ENCODE assay signal across 31 cellular contexts in the genomic region with DNA sequence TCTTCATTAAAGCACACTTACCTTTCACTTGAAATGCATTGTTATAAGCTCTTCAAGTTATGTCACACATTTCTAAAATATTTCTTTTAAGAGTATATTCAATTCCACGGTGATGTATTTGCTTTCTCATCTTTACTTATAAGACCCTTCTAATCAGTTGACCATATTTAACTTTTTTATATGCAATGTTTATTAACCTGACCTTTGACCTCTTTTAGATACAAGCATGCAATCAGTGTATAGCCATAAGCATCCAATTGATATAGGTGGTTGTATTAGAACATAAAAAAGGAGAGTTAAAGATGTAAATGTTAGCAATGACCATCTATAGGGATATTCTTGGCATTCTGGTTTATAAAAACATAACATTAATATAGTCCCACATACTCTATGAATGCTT. TPM values are rescaled to one million over a fixed set of nuclear protein-coding genes. Genes with fewer than 3 reads are reported as not detected.
DNase-seq lines count a peak whose midpoint lies in the region; ATAC-seq, FAIRE-seq and TF ChIP-seq lines count a peak whose summit lies in the region.
"Had no signal": no experiment of that assay in that cellular context is flagged by ENCODE, and none has a peak within 500 bp of the region (broad histone marks: within the 10 kb centered on the region; RNA-seq: fewer than 3 reads in every experiment).

No MANE protein-coding gene starts in this region.

- H3K4me2 ChIP-seq in GM12878 (ENCODE audit: control insufficient read depth, insufficient read depth) (no peak overlapping the region), K562 (ENCODE audit: insufficient read depth, low read length) (no peak overlapping the region)
- H3K4me2 ChIP-seq: A549; BLaER1; BLaER1 treated with 17β-estradiol and CSF1 and Interleukin-3, amounts not matched to agents 10 nM and 100 nM had no signal

- no peak for TF ChIP-seq POLR2A in GM12878 (IDR thresholded peaks at IDR 0.05; ENCODE audit: low read depth, low read length)
- no peak for TF ChIP-seq POLR2A in K562 (conservative IDR thresholded peaks at IDR 0.05)

- H3K9me3 ChIP-seq in GM12878 (replicated peaks; ENCODE audit: control insufficient read depth, insufficient read depth, low read length) (no peaks in the 10 kb centered on the region), K562 (replicated peaks; ENCODE audit: control insufficient read depth, insufficient read depth, low read depth, low read length) (no peaks in the 10 kb centered on the region)
- H3K9me3 ChIP-seq: A549; BE2C; BLaER1; BLaER1 treated with 17β-estradiol and CSF1 and Interleukin-3, amounts not matched to agents 10 nM and 100 nM; Caco-2 had no signal

- 96% methylated on average over 1 of the region's 1 CpG for WGBS in GM12878 (ENCODE audit: insufficient coverage, insufficient replicate concordance, low lambda C conversion rate, missing lambda C conversion rate)
- WGBS in K562 (ENCODE audit: insufficient coverage, low coverage, missing lambda C conversion rate): 44% methylated on average over 1 of the region's 1 CpG

- intact Hi-C loops in GM12878 (cut with micrococcal nuclease; ENCODE audit: unreplicated experiment): no loop called here
- intact Hi-C loops in K562 (cut with micrococcal nuclease): no loop called here

- FAIRE-seq in GM12878 (lab: Jason Lieb, UNC): no peak
- no peak for FAIRE-seq in K562 (lab: Jason Lieb, UNC)
- FAIRE-seq: A204.1, A549, D721Med had no signal

- TF ChIP-seq CTCF in GM12878 (IDR thresholded peaks at IDR 0.05 in 2 of 3, conservative IDR thresholded peaks at IDR 0.05 in 1 of 3; ENCODE audit: control insufficient read depth in 2 of 3, extremely low read depth in 1 of 3, insufficient read depth in 1 of 3, low read depth in 3 of 3, low read length in 3 of 3) (no peak), K562 (IDR thresholded peaks at IDR 0.05 in 2 of 3, conservative IDR thresholded peaks at IDR 0.05 in 1 of 3; ENCODE audit: insufficient read depth in 2 of 3, low read depth in 1 of 3, low read length in 3 of 3) (no peak)

- H3K4me1 ChIP-seq in GM12878 (ENCODE audit: control insufficient read depth, insufficient read depth, low read length) (no peaks in the 10 kb centered on the region), K562 (replicated peaks in 1 of 2; ENCODE audit: control insufficient read depth in 2 of 2, insufficient read depth in 2 of 2, low read length in 2 of 2) (no peaks in the 10 kb centered on the region)
- H3K4me1 ChIP-seq: A549, BE2C, Caco-2 had no signal

- no peak for TF ChIP-seq RAD21 in GM12878 (IDR thresholded peaks at IDR 0.05; ENCODE audit: insufficient read depth, low read depth, low read length)
- no peak for TF ChIP-seq RAD21 in K562 (CRISPR knock-in tag; conservative IDR thresholded peaks at IDR 0.05 in 1 of 2, IDR thresholded peaks at IDR 0.05 in 1 of 2)

- H3K4me3 ChIP-seq in GM12878 (no peak overlapping the region), K562 (no peak overlapping the region)
- H3K4me3 ChIP-seq: A549; BLaER1; BLaER1 treated with 17β-estradiol and CSF1 and Interleukin-3, amounts not matched to agents 10 nM and 100 nM had no signal

- in situ Hi-C loops in GM12878 (cut with MboI): no loop called here
- in situ Hi-C loops in K562 (cut with MboI): no loop called here

- H2AFZ ChIP-seq in GM12878 (ENCODE audit: control insufficient read depth, low read depth, low read length): no peak overlapping the region
- H2AFZ ChIP-seq in K562 (ENCODE audit: low read depth, low read length): no peak overlapping the region

- TF ChIP-seq EP300 in GM12878 (IDR thresholded peaks at IDR 0.05; ENCODE audit: borderline replicate concordance in 1 of 2, control insufficient read depth in 1 of 2, low read depth in 2 of 2, low read length in 2 of 2) (no peak), K562 (IDR thresholded peaks at IDR 0.05; ENCODE audit: low read length) (no peak)

- H3K9ac ChIP-seq in GM12878 (ENCODE audit: control insufficient read depth, insufficient read depth, low read length) (no peak overlapping the region), K562 (ENCODE audit: insufficient read depth in 1 of 2, low read depth in 2 of 2, low read length in 2 of 2) (no peak overlapping the region)
- H3K9ac ChIP-seq: BLaER1; BLaER1 treated with 17β-estradiol and CSF1 and Interleukin-3, amounts not matched to agents 10 nM and 100 nM had no signal

- no peaks in the 10 kb centered on the region for H3K27me3 ChIP-seq in GM12878 (replicated peaks in 1 of 2; ENCODE audit: control insufficient read depth in 2 of 2, insufficient read depth in 2 of 2, low read length in 1 of 2)
- no peaks in the 10 kb centered on the region for H3K27me3 ChIP-seq in K562 (ENCODE audit: control insufficient read depth in 2 of 2, insufficient read depth in 2 of 2, low read length in 2 of 2)
- H3K27me3 ChIP-seq: BE2C; BLaER1; BLaER1 treated with 17β-estradiol and CSF1 and Interleukin-3, amounts not matched to agents 10 nM and 100 nM had no signal

- RAD21 ChIA-PET in GM12878 (lab: Charles Lee; ENCODE audit: unreplicated experiment): interaction anchor here (1.0 kb wide), 1 partner anchor 35 kb away, joined by 3 read pairs; the partner anchor contains the start of genes BYSL and MED20

- H3K9me1 ChIP-seq in K562 (ENCODE audit: control insufficient read depth, insufficient read depth, low read length): no peaks in the 10 kb centered on the region

- H3K27ac ChIP-seq in GM12878 (ENCODE audit: control insufficient read depth, insufficient read depth) (no peak overlapping the region), K562 (ENCODE audit: extremely low read depth, low read depth, low read length) (no peak overlapping the region)
- H3K27ac ChIP-seq: 22Rv1; A549; BLaER1; BLaER1 treated with 17β-estradiol and CSF1 and Interleukin-3, amounts not matched to agents 10 nM and 100 nM; C4-2B had no signal

- H3K36me3 ChIP-seq in GM12878 (ENCODE audit: control insufficient read depth in 2 of 2, insufficient read depth in 2 of 2, low read length in 1 of 2) (no peaks in the 10 kb centered on the region), K562 (ENCODE audit: control insufficient read depth, insufficient read depth, low read length) (no peaks in the 10 kb centered on the region)
- H3K36me3 ChIP-seq: BE2C had no signal

- H4K20me1 ChIP-seq in GM12878 (ENCODE audit: control insufficient read depth, insufficient read depth) (no peaks in the 10 kb centered on the region), K562 (replicated peaks; ENCODE audit: control insufficient read depth, insufficient read depth, low read length) (no peaks in the 10 kb centered on the region)

- DNase-seq in GM12878 (ENCODE audit: low read depth, low spot score) (no peak), K562 (ENCODE audit: extremely low read depth in 1 of 4, low spot score in 3 of 4) (no peak), activated gamma-delta T cell (lab: John Stamatoyannopoulos, UW) (no peak)
- DNase-seq: 8988T; ACHN; AML-193; BE2C; C1 segment of cervical spinal cord; Caco-2; Calu3; CD4-positive, alpha-beta memory T cell; CD4-positive, alpha-beta T cell; CD4-positive, CD25-positive, alpha-beta regulatory T cell; CD8-positive, alpha-beta memory T cell; CD8-positive, alpha-beta T cell; COR-L47; DMS 273 treated with DMSO at 0.1 percent for 48 hours; DMS153; DMS53; DMS79; DMS79 treated with DMSO at 0.1 percent for 48 hours; DND-41; EL had no signal

- CTCF ChIA-PET in GM12878 (lab: Yijun Ruan, JAX) (no interaction called here), K562 (lab: Yijun Ruan, JAX; ENCODE audit: low intra/inter-chr PET ratio) (no interaction called here)

- no TSS peak for BruUV-seq in GM12878 (replicated peaks; lab: Mats Ljungman, UMichigan)
- no TSS peak for BruUV-seq in K562 (replicated peaks; lab: Mats Ljungman, UMichigan)

- ATAC-seq in GM12878 (no peak), K562 (no peak), HG03108 (IDR thresholded peaks at IDR 0.05; ENCODE audit: unreplicated experiment) (no peak)
- ATAC-seq: A549; CD8-positive, alpha-beta T cell had no signal

- SMC1A ChIA-PET in GM12878 (lab: Charles Lee; ENCODE audit: uncharacterized antibody, unreplicated experiment): interaction anchor here (0.7 to 1.0 kb wide), 2 partner anchors 10 to 807 kb away, joined by 3 read pairs; no protein-coding TSS in a partner anchor

- POLR2A ChIA-PET in GM12878 (lab: Charles Lee): no interaction called here
- POLR2A ChIA-PET in K562 (lab: Yijun Ruan, JAX): interaction anchor here (1.0 to 1.4 kb wide), 2 partner anchors 8 to 12 kb away, joined by 3 read pairs; no protein-coding TSS in a partner anchor

- H3K79me2 ChIP-seq in GM12878 (ENCODE audit: control insufficient read depth, insufficient read depth, low read length): no peaks in the 10 kb centered on the region
- H3K79me2 ChIP-seq in K562 (ENCODE audit: control insufficient read depth, insufficient read depth, low read length): no peaks in the 10 kb centered on the region; the same call in 2 of the 3 replicates

RNA-seq across cellular contexts. Expression of gene USP49, which starts 9.2 kb away (rescaled TPM):
- 17.4 and 19.9 TPM in 2 replicates for total RNA-seq in GM12878 (2013; cell fraction: nucleolus; rRNA removed)
- 2.7 and 3.4 TPM in 2 replicates for total RNA-seq in GM12878 (2014; rRNA removed)
- total RNA-seq in GM12878 (2014; rRNA removed; fragmentation: Illumina TruSeq; extraction: Trizol): 5.2 and 5.4 TPM in 2 replicates
- 7.7 TPM in 2 replicates for total RNA-seq in GM12878 (2021)
- polyA plus RNA-seq in GM12878 (2011; ENCODE audit: low read depth): 2.8 TPM
- polyA plus RNA-seq in GM12878 (2011; rRNA removed): 6.5 and 7.6 TPM in 2 replicates
- polyA plus RNA-seq in GM12878 (2011; cell fraction: cytosol; rRNA removed): 4.2 and 4.9 TPM in 2 replicates
- 10.3 and 12.3 TPM in 2 replicates for polyA plus RNA-seq in GM12878 (2011; cell fraction: nucleus; rRNA removed)
- polyA plus RNA-seq in GM12878 (2012): 4.1 and 5.8 TPM in 2 replicates
- 7.6 and 9.2 TPM in 2 replicates for polyA plus RNA-seq in GM12878 (2014; fragmentation: Illumina TruSeq; extraction: Trizol)
- 1 to 10 TPM; 1.0 TPM for polyA plus RNA-seq in GM12878 (2014; fragmentation: Nextera tagmentation; extraction: Ambion mirVana)
- polyA plus RNA-seq in GM12878 (2014; rRNA removed): 6.0 and 6.8 TPM in 2 replicates
- 1 to 10 TPM; 3.2 TPM for polyA plus RNA-seq in GM12878 (2016; fragmentation: Nextera tagmentation; extraction: Ambion mirVana)
- polyA minus RNA-seq in GM12878 (2011; rRNA and poly(A)+ RNA removed): 4.3 and 5.5 TPM in 2 replicates
- 1.9 and 3.0 TPM in 2 replicates for polyA minus RNA-seq in GM12878 (2011; cell fraction: cytosol; rRNA and poly(A)+ RNA removed)
- polyA minus RNA-seq in GM12878 (2011; cell fraction: nucleus; rRNA and poly(A)+ RNA removed): 4.0 and 5.3 TPM in 2 replicates
- 12.0 and 22.0 TPM in 2 replicates for total RNA-seq in K562 (2011; cell fraction: chromatin; rRNA removed; ENCODE audit: low replicate concordance)
- total RNA-seq in K562 (2011; cell fraction: nucleolus; rRNA removed): 5.8 and 7.2 TPM in 2 replicates
- 14.2 and 27.4 TPM in 2 replicates for total RNA-seq in K562 (2011; cell fraction: nucleoplasm; rRNA removed)
- total RNA-seq in K562 (2014; rRNA removed): 3.9 and 4.3 TPM in 2 replicates
- 6.5 and 7.3 TPM in 2 replicates for total RNA-seq in K562 (2014; rRNA removed; fragmentation: Illumina TruSeq; extraction: Trizol)
- total RNA-seq in K562 (2015; rRNA removed; fragmentation: Illumina TruSeq; extraction: Trizol): 4.2 and 4.7 TPM in 2 replicates
- total RNA-seq in K562 (2021): 6.9 and 9.1 TPM in 2 replicates
- polyA plus RNA-seq in K562 (2011; rRNA removed): 9.7 and 9.9 TPM in 2 replicates
- polyA plus RNA-seq in K562 (2011; cell fraction: cytosol; rRNA removed): 6.0 and 6.7 TPM in 2 replicates
- polyA plus RNA-seq in K562 (2011; cell fraction: nucleus; rRNA removed): 16.2 and 20.3 TPM in 2 replicates
- 5.9 and 6.9 TPM in 2 replicates for polyA plus RNA-seq in K562 (2012)
- 7.7 and 8.5 TPM in 2 replicates for polyA plus RNA-seq in K562 (2014; fragmentation: Illumina TruSeq; extraction: Trizol)
- 1 to 10 TPM; 1.0 to 1.6 TPM for polyA plus RNA-seq in K562 (2014; fragmentation: Nextera tagmentation; extraction: Ambion mirVana)
- polyA plus RNA-seq in K562 (2014; rRNA removed): 7.8 and 8.3 TPM in 2 replicates
- polyA minus RNA-seq in K562 (2011; rRNA and poly(A)+ RNA removed): 6.4 and 7.9 TPM in 2 replicates
- 3.2 and 3.8 TPM in 2 replicates for polyA minus RNA-seq in K562 (2011; cell fraction: cytosol; rRNA and poly(A)+ RNA removed)
- polyA minus RNA-seq in K562 (2011; cell fraction: nucleus; rRNA and poly(A)+ RNA removed): 7.0 and 9.3 TPM in 2 replicates

RNA-seq across cellular contexts. Expression of gene MED20, which starts 35.0 kb away (rescaled TPM):
- total RNA-seq in GM12878 (2013; cell fraction: nucleolus; rRNA removed): 28.8 and 30.3 TPM in 2 replicates
- total RNA-seq in GM12878 (2014; rRNA removed): 13.4 and 14.4 TPM in 2 replicates
- total RNA-seq in GM12878 (2014; rRNA removed; fragmentation: Illumina TruSeq; extraction: Trizol): 14.2 and 15.3 TPM in 2 replicates
- 16.6 and 17.2 TPM in 2 replicates for total RNA-seq in GM12878 (2021)
- polyA plus RNA-seq in GM12878 (2011; ENCODE audit: low read depth): 7.0 TPM
- polyA plus RNA-seq in GM12878 (2011; rRNA removed): 24.8 TPM in 2 replicates
- 23.6 and 26.4 TPM in 2 replicates for polyA plus RNA-seq in GM12878 (2011; cell fraction: cytosol; rRNA removed)
- polyA plus RNA-seq in GM12878 (2011; cell fraction: nucleus; rRNA removed): 17.1 and 18.5 TPM in 2 replicates
- 7.3 and 9.4 TPM in 2 replicates for polyA plus RNA-seq in GM12878 (2012)
- polyA plus RNA-seq in GM12878 (2014; fragmentation: Illumina TruSeq; extraction: Trizol): 17.7 and 19.2 TPM in 2 replicates
- 10 to 100 TPM; 15.9 to 21.7 TPM for polyA plus RNA-seq in GM12878 (2014; fragmentation: Nextera tagmentation; extraction: Ambion mirVana)
- polyA plus RNA-seq in GM12878 (2014; rRNA removed): 11.1 and 15.1 TPM in 2 replicates
- polyA plus RNA-seq in GM12878 (2016; fragmentation: Nextera tagmentation; extraction: Ambion mirVana): 10 to 100 TPM; 20.4 to 21.0 TPM
- 20.0 and 25.3 TPM in 2 replicates for polyA minus RNA-seq in GM12878 (2011; rRNA and poly(A)+ RNA removed)
- polyA minus RNA-seq in GM12878 (2011; cell fraction: cytosol; rRNA and poly(A)+ RNA removed): 6.5 and 7.8 TPM in 2 replicates
- polyA minus RNA-seq in GM12878 (2011; cell fraction: nucleus; rRNA and poly(A)+ RNA removed): 7.1 and 8.2 TPM in 2 replicates
- 55.3 and 68.5 TPM in 2 replicates for total RNA-seq in K562 (2011; cell fraction: chromatin; rRNA removed; ENCODE audit: low replicate concordance)
- total RNA-seq in K562 (2011; cell fraction: nucleolus; rRNA removed): 42.0 and 46.7 TPM in 2 replicates
- 54.3 and 70.6 TPM in 2 replicates for total RNA-seq in K562 (2011; cell fraction: nucleoplasm; rRNA removed)
- 27.3 and 33.6 TPM in 2 replicates for total RNA-seq in K562 (2014; rRNA removed)
- 44.6 and 45.7 TPM in 2 replicates for total RNA-seq in K562 (2014; rRNA removed; fragmentation: Illumina TruSeq; extraction: Trizol)
- total RNA-seq in K562 (2015; rRNA removed; fragmentation: Illumina TruSeq; extraction: Trizol): 36.7 and 38.1 TPM in 2 replicates
- 46.0 and 46.5 TPM in 2 replicates for total RNA-seq in K562 (2021)
- polyA plus RNA-seq in K562 (2011; rRNA removed): 57.6 and 60.0 TPM in 2 replicates
- 61.5 and 69.9 TPM in 2 replicates for polyA plus RNA-seq in K562 (2011; cell fraction: cytosol; rRNA removed)
- polyA plus RNA-seq in K562 (2011; cell fraction: nucleus; rRNA removed): 37.6 and 39.3 TPM in 2 replicates
- polyA plus RNA-seq in K562 (2012): 30.2 and 30.4 TPM in 2 replicates
- polyA plus RNA-seq in K562 (2014; fragmentation: Illumina TruSeq; extraction: Trizol): 48.8 and 58.2 TPM in 2 replicates
- 10 to 100 TPM; 63.8 to 80.9 TPM for polyA plus RNA-seq in K562 (2014; fragmentation: Nextera tagmentation; extraction: Ambion mirVana)
- 30.4 and 32.1 TPM in 2 replicates for polyA plus RNA-seq in K562 (2014; rRNA removed)
- polyA minus RNA-seq in K562 (2011; rRNA and poly(A)+ RNA removed): 55.4 and 62.0 TPM in 2 replicates
- 21.7 and 24.6 TPM in 2 replicates for polyA minus RNA-seq in K562 (2011; cell fraction: cytosol; rRNA and poly(A)+ RNA removed)
- polyA minus RNA-seq in K562 (2011; cell fraction: nucleus; rRNA and poly(A)+ RNA removed): 16.6 and 27.3 TPM in 2 replicates

RNA-seq across cellular contexts. Expression of gene BYSL, which starts 35.4 kb away (rescaled TPM):
- total RNA-seq in GM12878 (2013; cell fraction: nucleolus; rRNA removed): 15.8 and 20.0 TPM in 2 replicates
- 15.6 and 17.8 TPM in 2 replicates for total RNA-seq in GM12878 (2014; rRNA removed)
- total RNA-seq in GM12878 (2014; rRNA removed; fragmentation: Illumina TruSeq; extraction: Trizol): 19.0 and 21.2 TPM in 2 replicates
- 43.8 and 48.6 TPM in 2 replicates for total RNA-seq in GM12878 (2021)
- 12.9 TPM for polyA plus RNA-seq in GM12878 (2011; ENCODE audit: low read depth)
- 19.2 and 34.5 TPM in 2 replicates for polyA plus RNA-seq in GM12878 (2011; rRNA removed)
- polyA plus RNA-seq in GM12878 (2011; cell fraction: cytosol; rRNA removed): 38.9 and 50.1 TPM in 2 replicates
- polyA plus RNA-seq in GM12878 (2011; cell fraction: nucleus; rRNA removed): 38.7 and 52.2 TPM in 2 replicates
- 17.3 and 20.9 TPM in 2 replicates for polyA plus RNA-seq in GM12878 (2012)
- polyA plus RNA-seq in GM12878 (2014; fragmentation: Illumina TruSeq; extraction: Trizol): 24.7 and 31.4 TPM in 2 replicates
- 10 to 100 TPM; 12.6 to 28.4 TPM for polyA plus RNA-seq in GM12878 (2014; fragmentation: Nextera tagmentation; extraction: Ambion mirVana)
- 48.5 and 56.4 TPM in 2 replicates for polyA plus RNA-seq in GM12878 (2014; rRNA removed)
- 10 to 100 TPM; 39.7 to 51.1 TPM for polyA plus RNA-seq in GM12878 (2016; fragmentation: Nextera tagmentation; extraction: Ambion mirVana)
- 26.6 and 27.9 TPM in 2 replicates for polyA minus RNA-seq in GM12878 (2011; rRNA and poly(A)+ RNA removed)
- polyA minus RNA-seq in GM12878 (2011; cell fraction: cytosol; rRNA and poly(A)+ RNA removed): 15.0 and 15.9 TPM in 2 replicates
- polyA minus RNA-seq in GM12878 (2011; cell fraction: nucleus; rRNA and poly(A)+ RNA removed): 9.7 and 21.3 TPM in 2 replicates
- 24.3 and 66.7 TPM in 2 replicates for total RNA-seq in K562 (2011; cell fraction: chromatin; rRNA removed; ENCODE audit: low replicate concordance)
- 56.6 and 60.5 TPM in 2 replicates for total RNA-seq in K562 (2011; cell fraction: nucleolus; rRNA removed)
- total RNA-seq in K562 (2011; cell fraction: nucleoplasm; rRNA removed): 38.7 and 41.2 TPM in 2 replicates
- 53.4 and 65.4 TPM in 2 replicates for total RNA-seq in K562 (2014; rRNA removed)
- 28.9 and 36.2 TPM in 2 replicates for total RNA-seq in K562 (2014; rRNA removed; fragmentation: Illumina TruSeq; extraction: Trizol)
- total RNA-seq in K562 (2015; rRNA removed; fragmentation: Illumina TruSeq; extraction: Trizol): 49.1 and 52.1 TPM in 2 replicates
- total RNA-seq in K562 (2021): 90.6 and 92.3 TPM in 2 replicates
- polyA plus RNA-seq in K562 (2011; rRNA removed): 70.0 and 70.2 TPM in 2 replicates
- 57.8 and 85.0 TPM in 2 replicates for polyA plus RNA-seq in K562 (2011; cell fraction: cytosol; rRNA removed)
- 67.9 and 100 TPM in 2 replicates for polyA plus RNA-seq in K562 (2011; cell fraction: nucleus; rRNA removed)
- polyA plus RNA-seq in K562 (2012): 45.5 and 56.6 TPM in 2 replicates
- 67.7 and 73.2 TPM in 2 replicates for polyA plus RNA-seq in K562 (2014; fragmentation: Illumina TruSeq; extraction: Trizol)
- 10 to 100 TPM; 22.2 to 25.8 TPM for polyA plus RNA-seq in K562 (2014; fragmentation: Nextera tagmentation; extraction: Ambion mirVana)
- polyA plus RNA-seq in K562 (2014; rRNA removed): 68.2 and 90.7 TPM in 2 replicates
- polyA minus RNA-seq in K562 (2011; rRNA and poly(A)+ RNA removed): 38.0 and 44.7 TPM in 2 replicates
- 42.5 and 53.4 TPM in 2 replicates for polyA minus RNA-seq in K562 (2011; cell fraction: cytosol; rRNA and poly(A)+ RNA removed)
- 30.7 and 40.4 TPM in 2 replicates for polyA minus RNA-seq in K562 (2011; cell fraction: nucleus; rRNA and poly(A)+ RNA removed)

RNA-seq across cellular contexts. Expression of gene CCND3, which starts 55.7 kb away (rescaled TPM):
- 27.5 and 33.7 TPM in 2 replicates for total RNA-seq in GM12878 (2013; cell fraction: nucleolus; rRNA removed)
- 29.6 and 37.6 TPM in 2 replicates for total RNA-seq in GM12878 (2014; rRNA removed)
- 19.8 and 20.6 TPM in 2 replicates for total RNA-seq in GM12878 (2014; rRNA removed; fragmentation: Illumina TruSeq; extraction: Trizol)
- 54.3 and 55.1 TPM in 2 replicates for total RNA-seq in GM12878 (2021)
- polyA plus RNA-seq in GM12878 (2011; ENCODE audit: low read depth): 16.6 TPM
- 11.6 and 20.9 TPM in 2 replicates for polyA plus RNA-seq in GM12878 (2011; rRNA removed)
- 34.6 and 40.0 TPM in 2 replicates for polyA plus RNA-seq in GM12878 (2011; cell fraction: cytosol; rRNA removed)
- polyA plus RNA-seq in GM12878 (2011; cell fraction: nucleus; rRNA removed): 40.2 and 40.5 TPM in 2 replicates
- 24.3 and 26.8 TPM in 2 replicates for polyA plus RNA-seq in GM12878 (2012)
- polyA plus RNA-seq in GM12878 (2014; fragmentation: Illumina TruSeq; extraction: Trizol): 18.2 and 25.4 TPM in 2 replicates
- 10 to 100 TPM in 1 of 2 experiments, 1 to 10 TPM in 1; 6.0 to 16.3 TPM for polyA plus RNA-seq in GM12878 (2014; fragmentation: Nextera tagmentation; extraction: Ambion mirVana)
- 45.8 and 50.9 TPM in 2 replicates for polyA plus RNA-seq in GM12878 (2014; rRNA removed)
- polyA plus RNA-seq in GM12878 (2016; fragmentation: Nextera tagmentation; extraction: Ambion mirVana): 10 to 100 TPM; 81.4 to 86.4 TPM
- 18.9 and 32.5 TPM in 2 replicates for polyA minus RNA-seq in GM12878 (2011; rRNA and poly(A)+ RNA removed)
- polyA minus RNA-seq in GM12878 (2011; cell fraction: cytosol; rRNA and poly(A)+ RNA removed): 13.4 and 18.2 TPM in 2 replicates
- 23.0 and 32.6 TPM in 2 replicates for polyA minus RNA-seq in GM12878 (2011; cell fraction: nucleus; rRNA and poly(A)+ RNA removed)
- 88.0 and 191 TPM in 2 replicates for total RNA-seq in K562 (2011; cell fraction: chromatin; rRNA removed; ENCODE audit: low replicate concordance)
- total RNA-seq in K562 (2011; cell fraction: nucleolus; rRNA removed): 181 and 188 TPM in 2 replicates
- 138 and 178 TPM in 2 replicates for total RNA-seq in K562 (2011; cell fraction: nucleoplasm; rRNA removed)
- total RNA-seq in K562 (2014; rRNA removed): 112 and 148 TPM in 2 replicates
- 57.5 and 65.7 TPM in 2 replicates for total RNA-seq in K562 (2014; rRNA removed; fragmentation: Illumina TruSeq; extraction: Trizol)
- total RNA-seq in K562 (2015; rRNA removed; fragmentation: Illumina TruSeq; extraction: Trizol): 75.3 and 75.4 TPM in 2 replicates
- total RNA-seq in K562 (2021): 196 and 204 TPM in 2 replicates
- polyA plus RNA-seq in K562 (2011; rRNA removed): 97.4 and 119 TPM in 2 replicates
- 157 and 318 TPM in 2 replicates for polyA plus RNA-seq in K562 (2011; cell fraction: cytosol; rRNA removed)
- 168 and 256 TPM in 2 replicates for polyA plus RNA-seq in K562 (2011; cell fraction: nucleus; rRNA removed)
- 157 and 244 TPM in 2 replicates for polyA plus RNA-seq in K562 (2012)
- 111 and 139 TPM in 2 replicates for polyA plus RNA-seq in K562 (2014; fragmentation: Illumina TruSeq; extraction: Trizol)
- 10 to 100 TPM; 21.5 to 24.7 TPM for polyA plus RNA-seq in K562 (2014; fragmentation: Nextera tagmentation; extraction: Ambion mirVana)
- polyA plus RNA-seq in K562 (2014; rRNA removed): 124 and 127 TPM in 2 replicates
- polyA minus RNA-seq in K562 (2011; rRNA and poly(A)+ RNA removed): 47.7 and 77.9 TPM in 2 replicates
- 109 and 120 TPM in 2 replicates for polyA minus RNA-seq in K562 (2011; cell fraction: cytosol; rRNA and poly(A)+ RNA removed)
- 103 and 115 TPM in 2 replicates for polyA minus RNA-seq in K562 (2011; cell fraction: nucleus; rRNA and poly(A)+ RNA removed)

Comparison
In these comparisons a context has a peak if more than half of its experiments do, and no peak if none do; other contexts are left out.
1. Of the 99 proteins assayed by ChIP-seq in both K562 and GM12878: peak only in K562: NR2C1; only in GM12878: none; in both: none; in neither: 97; mixed calls (peak in some experiments, not most) for 1.